ENCODE assay signal across 15 cellular contexts in genomic region chr10:46272863-46273415, GRCh38. TPM values are rescaled to one million over a fixed set of nuclear protein-coding genes. Genes with fewer than 3 reads are reported as not detected.
DNase-seq lines count a peak whose midpoint lies in the region; ATAC-seq, FAIRE-seq and TF ChIP-seq lines count a peak whose summit lies in the region.
"Had no signal": no experiment of that assay in that cellular context is flagged by ENCODE, and none has a peak within 500 bp of the region (broad histone marks: within the 10 kb centered on the region; RNA-seq: fewer than 3 reads in every experiment).

No MANE protein-coding gene starts in this region.

- no peak for TF ChIP-seq POLR2A in stomach (IDR thresholded peaks at IDR 0.05)

- CTCF ChIA-PET in activated CD4-positive, alpha-beta memory T cell treated with anti-CD3 and anti-CD28 coated beads for 36 hours (lab: Charles Lee), result no interaction called here

- no peaks in the 10 kb centered on the region for H3K27me3 Mint-ChIP-seq in activated CD4-positive, alpha-beta memory T cell treated with anti-CD3 and anti-CD28 coated beads for 36 hours
- H3K27me3 Mint-ChIP-seq in effector memory CD8-positive, alpha-beta T cell, result peaks cover 0 to 6% of the 10 kb centered on the region in 2 donors

- intact Hi-C loops in activated CD4-positive, alpha-beta memory T cell treated with anti-CD3 and anti-CD28 coated beads for 36 hours (cut with micrococcal nuclease), result loop anchor here (10.0 kb wide), 1 partner anchor 688 kb away; no protein-coding TSS in a partner anchor
- intact Hi-C loops in stomach (cut with DNase I; ENCODE audit: low total_unique reads), result no loop called here
- intact Hi-C loops in left ventricle myocardium inferior (cut with micrococcal nuclease), result no loop called here
- intact Hi-C loops in pancreas (cut with DNase I), result no loop called here

- no peak overlapping the region for H3K4me3 Mint-ChIP-seq in activated CD4-positive, alpha-beta memory T cell treated with anti-CD3 and anti-CD28 coated beads for 36 hours
- H3K4me3 Mint-ChIP-seq in effector memory CD8-positive, alpha-beta T cell, result peak overlapping the region; percentile 46 to 54

- no peaks in the 10 kb centered on the region for H3K9me3 Mint-ChIP-seq in activated CD4-positive, alpha-beta memory T cell treated with anti-CD3 and anti-CD28 coated beads for 36 hours
- H3K9me3 Mint-ChIP-seq in effector memory CD8-positive, alpha-beta T cell, result no peaks in the 10 kb centered on the region

- no peak for FAIRE-seq in pancreas (lab: Jason Lieb, UNC)
- FAIRE-seq: endometrium had no signal

- WGBS in stomach, 5 donors, result 65 to 95% (median 75%) methylated on average over 4 of the region's 4 CpGs
- 66 to 78% methylated on average over 4 of the region's 4 CpGs for WGBS in pancreas, 2 donors

- peak; percentile 29 for DNase-seq in activated CD4-positive, CD25-positive, alpha-beta regulatory T cell treated with anti-CD3 and anti-CD28 coated beads, Interleukin-2, amount 50 U/mL, for 72 hours
- DNase-seq in activated CD4-positive, alpha-beta memory T cell treated with anti-CD3 and anti-CD28 coated beads for 36 hours, result no peak
- DNase-seq in effector memory CD8-positive, alpha-beta T cell, result no peak
- DNase-seq in stomach (peak; percentile 10), left ventricle myocardium inferior (no peak), pancreas (no peak)
- no peak for DNase-seq in stimulated activated naive CD4-positive, alpha-beta T cell treated with Interleukin-2 at 50 U/mL for 16 hours (lab: John Stamatoyannopoulos, UW)
- DNase-seq: central memory CD4-positive, alpha-beta T cell; left ventricle myocardium superior; NCI-H1417; NCI-H226 had no signal

- H3K9me3 ChIP-seq in stomach (no peaks in the 10 kb centered on the region), left ventricle myocardium inferior (replicated peaks) (no peaks in the 10 kb centered on the region), pancreas (no peaks in the 10 kb centered on the region)
- H3K9me3 ChIP-seq: adrenal gland had no signal

- no peaks in the 10 kb centered on the region for H3K27me3 ChIP-seq in stomach
- peaks cover 4% of the 10 kb centered on the region for H3K27me3 ChIP-seq in left ventricle myocardium inferior (ENCODE audit: low read depth)
- H3K27me3 ChIP-seq in pancreas, result no peaks in the 10 kb centered on the region
- H3K27me3 ChIP-seq: adrenal gland had no signal

- ATAC-seq in activated CD4-positive, CD25-positive, alpha-beta regulatory T cell treated with anti-CD3 and anti-CD28 coated beads, Interleukin-2, amount 50 U/mL, for 24 hours, result no peak
- ATAC-seq in effector memory CD8-positive, alpha-beta T cell (replicated peaks), result no peak
- no peak for ATAC-seq in pancreas
- ATAC-seq: left ventricle myocardium superior, Right ventricle myocardium inferior had no signal

- TF ChIP-seq EP300 in stomach (IDR thresholded peaks at IDR 0.05), result no peak

- H3K4me1 ChIP-seq in stomach (no peaks in the 10 kb centered on the region), left ventricle myocardium inferior (no peaks in the 10 kb centered on the region), pancreas (no peaks in the 10 kb centered on the region)
- H3K4me1 ChIP-seq: adrenal gland had no signal

- POLR2A ChIA-PET in activated CD4-positive, alpha-beta memory T cell treated with anti-CD3 and anti-CD28 coated beads for 36 hours (lab: Charles Lee), result no interaction called here

- peaks cover 40% of the 10 kb centered on the region for H3K4me1 Mint-ChIP-seq in activated CD4-positive, alpha-beta memory T cell treated with anti-CD3 and anti-CD28 coated beads for 36 hours (ENCODE audit: low read depth)
- peaks cover 22 to 26% of the 10 kb centered on the region in 2 donors for H3K4me1 Mint-ChIP-seq in effector memory CD8-positive, alpha-beta T cell (ENCODE audit: low read depth in 2 of 2)

- no peak for TF ChIP-seq CTCF in stomach (IDR thresholded peaks at IDR 0.05)
- TF ChIP-seq CTCF in left ventricle myocardium inferior (IDR thresholded peaks at IDR 0.05; ENCODE audit: borderline replicate concordance), result no peak
- TF ChIP-seq CTCF in pancreas (IDR thresholded peaks at IDR 0.05), result no peak

- H3K36me3 ChIP-seq in stomach (no peaks in the 10 kb centered on the region), left ventricle myocardium inferior (no peaks in the 10 kb centered on the region), pancreas (no peaks in the 10 kb centered on the region)
- H3K36me3 ChIP-seq: adrenal gland had no signal

- peak overlapping the region; percentile 57 for H3K27ac Mint-ChIP-seq in activated CD4-positive, alpha-beta memory T cell treated with anti-CD3 and anti-CD28 coated beads for 36 hours
- H3K27ac Mint-ChIP-seq in effector memory CD8-positive, alpha-beta T cell, result peak overlapping the region; percentile 91 to 98

- H3K4me3 ChIP-seq in stomach, result no peak overlapping the region
- H3K4me3 ChIP-seq in left ventricle myocardium inferior, result no peak overlapping the region
- no peak overlapping the region for H3K4me3 ChIP-seq in pancreas
- H3K4me3 ChIP-seq: adrenal gland had no signal

- no peaks in the 10 kb centered on the region for H3K36me3 Mint-ChIP-seq in activated CD4-positive, alpha-beta memory T cell treated with anti-CD3 and anti-CD28 coated beads for 36 hours
- peaks cover 8% of the 10 kb centered on the region for H3K36me3 Mint-ChIP-seq in effector memory CD8-positive, alpha-beta T cell (ENCODE audit: insufficient read depth)

- H3K27ac ChIP-seq in stomach, result no peak overlapping the region
- H3K27ac ChIP-seq in left ventricle myocardium inferior (replicated peaks), result no peak overlapping the region
- H3K27ac ChIP-seq in pancreas, result no peak overlapping the region
- H3K27ac ChIP-seq: adrenal gland had no signal

RNA-seq across cellular contexts. Expression of gene ANTXRL, which starts 13.9 kb away (rescaled TPM):
- total RNA-seq in activated CD4-positive, alpha-beta memory T cell treated with anti-CD3 and anti-CD28 coated beads for 36 hours, result not detected
- not detected for total RNA-seq in stomach
- polyA plus RNA-seq in stomach, result not detected
- total RNA-seq in left ventricle myocardium inferior, result not detected
- not detected for total RNA-seq in pancreas
- polyA plus RNA-seq in pancreas, result under 1 TPM in 1 of 2 donors, not detected in 1; 0.15 TPM
- total RNA-seq: left ventricle myocardium superior, Right ventricle myocardium inferior had no signal

Comparison
In these comparisons a context has a peak if more than half of its experiments do, and no peak if none do; other contexts are left out.
1. DNase-seq: peak in activated CD4-positive, CD25-positive, alpha-beta regulatory T cell treated with anti-CD3 and anti-CD28 coated beads, Interleukin-2, amount 50 U/mL, for 72 hours (single experiment) and stomach (single experiment); none in activated CD4-positive, alpha-beta memory T cell treated with anti-CD3 and anti-CD28 coated beads for 36 hours (single experiment), effector memory CD8-positive, alpha-beta T cell (0 of 3), left ventricle myocardium inferior (single experiment), pancreas (0 of 6) and stimulated activated naive CD4-positive, alpha-beta T cell treated with Interleukin-2 at 50 U/mL for 16 hours (single experiment).